ENCODE assay signal across 24 cellular contexts in genomic region chr1:64518692-64519481, GRCh38.
"Had no signal": no experiment of that assay in that cellular context is flagged by ENCODE, and none has a peak within 500 bp of the region (broad histone marks: within the 10 kb centered on the region; RNA-seq: fewer than 3 reads in every experiment).

No MANE protein-coding gene starts in this region.

- H3K4me3 Mint-ChIP-seq: activated CD8-positive, alpha-beta T cell treated with anti-CD3 and anti-CD28 coated beads, Interleukin-2, amount 10 ng/mL, durations not matched to agents 7 days and 5 days; activated naive CD4-positive, alpha-beta T cell treated with anti-CD3 and anti-CD28 coated beads, Interleukin-2, amount 50 U/mL, for 24 hours; natural killer cell treated with Interleukin-12 subunit alpha and Interleukin-12 subunit beta and Interleukin-15 and Interleukin-18, amount 100 ng/mL, for 72 hours; stimulated activated naive CD8-positive, alpha-beta T cell treated with anti-CD3 and anti-CD28 coated beads, Interleukin-15, Interleukin-2, amounts not matched to agents 100 ng/mL and 50 ng/mL, for 24 hours; T-helper 2 cell treated with Interferon-gamma antibody and Interleukin-4, amounts not matched to agents 5 μg/mL and 100 μg/mL, for 36 hours had no signal

- H3K9me3 Mint-ChIP-seq: activated naive CD4-positive, alpha-beta T cell treated with anti-CD3 and anti-CD28 coated beads, Interleukin-2, amount 50 U/mL, for 24 hours; natural killer cell treated with Interleukin-12 subunit alpha and Interleukin-12 subunit beta and Interleukin-15 and Interleukin-18, amount 100 ng/mL, for 72 hours; stimulated activated naive CD8-positive, alpha-beta T cell treated with anti-CD3 and anti-CD28 coated beads, Interleukin-15, Interleukin-2, amounts not matched to agents 100 ng/mL and 50 ng/mL, for 24 hours; T-helper 2 cell treated with Interferon-gamma antibody and Interleukin-4, amounts not matched to agents 5 μg/mL and 100 μg/mL, for 36 hours had no signal

- H3K27ac Mint-ChIP-seq: activated CD8-positive, alpha-beta T cell treated with anti-CD3 and anti-CD28 coated beads, Interleukin-2, amount 10 ng/mL, durations not matched to agents 7 days and 5 days; activated naive CD4-positive, alpha-beta T cell treated with anti-CD3 and anti-CD28 coated beads, Interleukin-2, amount 50 U/mL, for 24 hours; natural killer cell treated with Interleukin-12 subunit alpha and Interleukin-12 subunit beta and Interleukin-15 and Interleukin-18, amount 100 ng/mL, for 72 hours; stimulated activated naive CD8-positive, alpha-beta T cell treated with anti-CD3 and anti-CD28 coated beads, Interleukin-15, Interleukin-2, amounts not matched to agents 100 ng/mL and 50 ng/mL, for 24 hours; T-helper 2 cell treated with Interferon-gamma antibody and Interleukin-4, amounts not matched to agents 5 μg/mL and 100 μg/mL, for 36 hours had no signal

- H3K9me3 ChIP-seq: heart left ventricle, left lung, neutrophil, ovary, thyroid gland had no signal

- H3K36me3 Mint-ChIP-seq: activated naive CD4-positive, alpha-beta T cell treated with anti-CD3 and anti-CD28 coated beads, Interleukin-2, amount 50 U/mL, for 24 hours; natural killer cell treated with Interleukin-12 subunit alpha and Interleukin-12 subunit beta and Interleukin-15 and Interleukin-18, amount 100 ng/mL, for 72 hours had no signal

- H3K4me3 ChIP-seq: heart left ventricle, left lung, lung, ovary, thyroid gland had no signal

- H3K27ac ChIP-seq: brain microvascular endothelial cell, heart left ventricle, left lung, neutrophil, ovary, WERI-Rb-1 had no signal

- FAIRE-seq: endometrium, kidney, urothelium cell line had no signal

- H3K27me3 Mint-ChIP-seq: activated naive CD4-positive, alpha-beta T cell treated with anti-CD3 and anti-CD28 coated beads, Interleukin-2, amount 50 U/mL, for 24 hours; stimulated activated naive CD8-positive, alpha-beta T cell treated with anti-CD3 and anti-CD28 coated beads, Interleukin-15, Interleukin-2, amounts not matched to agents 100 ng/mL and 50 ng/mL, for 24 hours had no signal

- ATAC-seq: activated CD8-positive, alpha-beta T cell treated with anti-CD3 and anti-CD28 coated beads, Interleukin-2, amount 10 ng/mL, durations not matched to agents 7 days and 5 days; natural killer cell treated with Interleukin-12 subunit alpha and Interleukin-12 subunit beta and Interleukin-15 and Interleukin-18, amount 100 ng/mL, for 72 hours had no signal

- DNase-seq: activated CD4-positive, alpha-beta T cell treated with anti-CD3 and anti-CD28 coated beads for 1 hour; activated CD4-positive, alpha-beta T cell treated with anti-CD3 and anti-CD28 coated beads, Interleukin-2, amount 50 U/mL, for 1 hour; activated CD8-positive, alpha-beta T cell treated with anti-CD3 and anti-CD28 coated beads, Interleukin-2, amount 10 ng/mL, durations not matched to agents 7 days and 5 days; activated gamma-delta T cell treated with Interleukin-2 at 50 U/mL for 16 hours; anterior cingulate cortex; brain microvascular endothelial cell; cortex of kidney; heart left ventricle; kidney; left lung; ovary; right cardiac atrium; stimulated activated CD4-positive, alpha-beta T cell treated with anti-CD3 and anti-CD28 coated beads, Interleukin-1b, Interleukin-23, amount 100 ng/mL, for 48 hours; substantia nigra; thyroid gland; WERI-Rb-1 had no signal

- H3K27me3 ChIP-seq: brain microvascular endothelial cell, heart left ventricle, left lung, neutrophil, ovary, thyroid gland had no signal

- H3K4me1 Mint-ChIP-seq: activated naive CD4-positive, alpha-beta T cell treated with anti-CD3 and anti-CD28 coated beads, Interleukin-2, amount 50 U/mL, for 24 hours had no signal

- H3K36me3 ChIP-seq: brain microvascular endothelial cell, heart left ventricle, left lung, neutrophil, ovary, thyroid gland, WERI-Rb-1 had no signal
